ENCODE assay signal across 13 cellular contexts in the genomic region with DNA sequence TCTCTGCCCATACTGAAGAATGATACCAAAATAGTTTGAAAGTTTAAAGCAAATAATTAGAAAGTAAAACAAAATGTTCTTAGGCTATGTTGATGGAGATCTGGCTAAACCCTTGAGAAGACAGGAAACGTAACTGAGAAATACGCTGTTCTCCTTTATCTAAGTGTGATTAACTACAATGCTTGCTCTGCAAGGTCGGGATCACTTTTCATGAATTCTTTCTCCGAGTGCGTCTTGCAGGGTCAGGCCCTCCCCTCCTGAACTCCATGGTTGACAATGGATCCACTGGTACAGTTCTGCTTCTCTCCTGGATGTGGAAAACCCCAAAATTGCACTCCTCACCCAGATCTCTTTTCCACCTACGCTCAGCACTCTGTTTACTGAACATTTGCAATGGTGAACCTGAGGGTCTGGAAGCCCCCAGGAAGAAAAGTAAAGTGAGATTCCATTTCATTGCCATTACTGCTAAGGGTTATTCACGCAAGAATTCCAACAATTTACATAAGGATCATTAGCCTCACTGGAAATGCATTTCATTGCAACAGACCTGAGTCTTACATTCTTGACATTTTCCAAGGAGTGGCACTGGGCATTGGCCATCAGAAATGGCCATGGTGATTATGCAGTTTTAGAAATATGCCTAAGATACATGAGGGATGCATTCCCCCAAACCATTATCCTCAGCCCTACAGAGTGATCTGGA. TPM values are rescaled to one million over a fixed set of nuclear protein-coding genes. Genes with fewer than 3 reads are reported as not detected.
DNase-seq lines count a peak whose midpoint lies in the region; ATAC-seq, FAIRE-seq and TF ChIP-seq lines count a peak whose summit lies in the region.
"Had no signal": no experiment of that assay in that cellular context is flagged by ENCODE, and none has a peak within 500 bp of the region (broad histone marks: within the 10 kb centered on the region; RNA-seq: fewer than 3 reads in every experiment).

No MANE protein-coding gene starts in this region.

- DNase-seq in AG04450 (ENCODE audit: low read depth, low spot score) = peak; percentile 6
- DNase-seq in HS-27A (ENCODE audit: low read depth) = peak; percentile 49
- no peak for DNase-seq in H1 (ENCODE audit: low read depth in 1 of 2, low spot score in 2 of 2)
- DNase-seq in mesenchymal stem cell = peak; percentile 21
- no peak for DNase-seq in activated effector memory CD4-positive, alpha-beta T cell treated with anti-CD3 and anti-CD28 coated beads, Interleukin-2, amount 50 U/mL, for 16 hours
- no peak for DNase-seq in CD8-positive, alpha-beta T cell
- no peak for DNase-seq in mammary epithelial cell

- intact Hi-C loops in CD8-positive, alpha-beta T cell (cut with DNase I, micrococcal nuclease) = no loop called here
- intact Hi-C loops in mammary epithelial cell (cut with micrococcal nuclease) = no loop called here

- dilution Hi-C loops in mammary epithelial cell (cut with HindIII; ENCODE audit: low sequenced_read_pairs) = loop anchor here (25.0 kb wide), 1 partner anchor 188 kb away; no protein-coding TSS in a partner anchor

- H3K4me3 Mint-ChIP-seq in CD8-positive, alpha-beta T cell = no peak overlapping the region
- H3K4me3 Mint-ChIP-seq: stimulated activated naive CD8-positive, alpha-beta T cell treated with anti-CD3 and anti-CD28 coated beads, Interleukin-15, amount 100 ng/mL, for 72 hours had no signal

- POLR2A ChIA-PET in AG04450 (lab: Yijun Ruan, JAX) (no interaction called here), H1 (lab: Charles Lee; ENCODE audit: partially characterized antibody) (interaction anchor here (0.5 to 3.9 kb wide), 4 partner anchors 13 to 188 kb away, joined by 3 to 41 read pairs (median 4); partner anchors contain the start of gene WWC2)
- POLR2A ChIA-PET in CD8-positive, alpha-beta T cell (lab: Charles Lee) = no interaction called here

- H2AK5ac ChIP-seq in H1 (ENCODE audit: low read depth, low read length) (no peak overlapping the region), mesenchymal stem cell (ENCODE audit: low read length, severe bottlenecking) (no peak overlapping the region)

- no peak overlapping the region for H3K27ac Mint-ChIP-seq in CD8-positive, alpha-beta T cell
- H3K27ac Mint-ChIP-seq: stimulated activated naive CD8-positive, alpha-beta T cell treated with anti-CD3 and anti-CD28 coated beads, Interleukin-15, amount 100 ng/mL, for 72 hours had no signal

- no peak overlapping the region for H3K56ac ChIP-seq in H1 (replicated peaks; ENCODE audit: insufficient read length, low read depth, low read length)

- H4K5ac ChIP-seq in H1 (ENCODE audit: insufficient read length, low read depth, low read length) = no peak overlapping the region

- H3K9ac ChIP-seq in H1 (replicated peaks in 1 of 4; ENCODE audit: extremely low read depth in 1 of 4, low read depth in 3 of 4, low read length in 3 of 4) (no peak overlapping the region), mesenchymal stem cell (ENCODE audit: low read length) (no peak overlapping the region), mammary epithelial cell (ENCODE audit: insufficient read depth, low read length) (no peak overlapping the region)

- H2BK15ac ChIP-seq in H1 (ENCODE audit: low read length) = no peak overlapping the region
- H2BK15ac ChIP-seq in mesenchymal stem cell (ENCODE audit: low read depth, poor library complexity, severe bottlenecking) = no peak overlapping the region

- H3K4me1 Mint-ChIP-seq in CD8-positive, alpha-beta T cell (ENCODE audit: low read depth) = no peaks in the 10 kb centered on the region
- H3K4me1 Mint-ChIP-seq: stimulated activated naive CD8-positive, alpha-beta T cell treated with anti-CD3 and anti-CD28 coated beads, Interleukin-15, amount 100 ng/mL, for 72 hours had no signal

- H3K4me3 ChIP-seq in AG04450 (ENCODE audit: low read depth, low read length) (no peak overlapping the region), H1 (ENCODE audit: extremely low read depth in 1 of 4, insufficient read depth in 2 of 4, low read depth in 3 of 4, low read length in 4 of 4) (peak overlapping the region in 1 of 4 experiments; percentile 7; a peak in 1 of 8 replicates), mesenchymal stem cell (ENCODE audit: insufficient read depth in 1 of 2, low read depth in 1 of 2, low read length in 2 of 2) (no peak overlapping the region), mammary epithelial cell (replicated peaks in 1 of 3; ENCODE audit: insufficient read depth in 1 of 3, low read depth in 2 of 3, low read length in 3 of 3) (no peak overlapping the region)
- no peak overlapping the region for H3K4me3 ChIP-seq in CD8-positive, alpha-beta T cell (ENCODE audit: low read depth, low read length)
- H3K4me3 ChIP-seq: heart right ventricle, MG63 had no signal

- in situ Hi-C loops in mammary epithelial cell (cut with MboI; ENCODE audit: low sequenced_read_pairs in 2 of 2) = loop anchor here (5.0 to 25.0 kb wide), 4 partner anchors 137 to 338 kb away; no protein-coding TSS in a partner anchor

- no peaks in the 10 kb centered on the region for H3K79me2 ChIP-seq in H1 (ENCODE audit: control insufficient read depth in 1 of 2, insufficient read depth in 2 of 2, low read length in 2 of 2)
- no peaks in the 10 kb centered on the region for H3K79me2 ChIP-seq in mammary epithelial cell (ENCODE audit: insufficient read depth, low read length)

- no peaks in the 10 kb centered on the region for H3K79me1 ChIP-seq in H1 (ENCODE audit: low read depth, low read length)
- no peaks in the 10 kb centered on the region for H3K79me1 ChIP-seq in mesenchymal stem cell (replicated peaks; ENCODE audit: low read length, poor library complexity, severe bottlenecking)

- TF ChIP-seq POLR2A in H1 (IDR thresholded peaks at IDR 0.05; ENCODE audit: control extremely low read depth in 1 of 2, low read depth in 2 of 2, low read length in 2 of 2) = no peak

- peaks cover 3 to 14% (median 7%) of the 10 kb centered on the region in 4 experiments; a peak in 5 of 7 replicates for H3K4me1 ChIP-seq in H1 (replicated peaks in 1 of 4; ENCODE audit: control insufficient read depth in 3 of 4, insufficient read depth in 4 of 4, low read length in 3 of 4)
- H3K4me1 ChIP-seq in mesenchymal stem cell (ENCODE audit: control insufficient read depth, insufficient read depth, low read depth, low read length) = peaks cover 2% of the 10 kb centered on the region
- no peaks in the 10 kb centered on the region for H3K4me1 ChIP-seq in CD8-positive, alpha-beta T cell (ENCODE audit: insufficient read depth, low read length)
- no peaks in the 10 kb centered on the region for H3K4me1 ChIP-seq in mammary epithelial cell (ENCODE audit: insufficient read depth, low read length)
- H3K4me1 ChIP-seq: heart right ventricle had no signal

- no peaks in the 10 kb centered on the region for H3K36me3 ChIP-seq in H1 (ENCODE audit: control insufficient read depth in 2 of 4, insufficient read depth in 4 of 4, low read length in 3 of 4)
- no peaks in the 10 kb centered on the region for H3K36me3 ChIP-seq in mesenchymal stem cell (ENCODE audit: control insufficient read depth in 1 of 2, insufficient read depth in 2 of 2, low read depth in 1 of 2, low read length in 2 of 2)
- H3K36me3 ChIP-seq in CD8-positive, alpha-beta T cell (ENCODE audit: insufficient read depth, low read length) = no peaks in the 10 kb centered on the region
- no peaks in the 10 kb centered on the region for H3K36me3 ChIP-seq in mammary epithelial cell (ENCODE audit: insufficient read depth, low read length)
- H3K36me3 ChIP-seq: heart right ventricle, MG63 had no signal

- no peak overlapping the region for H2BK120ac ChIP-seq in H1 (replicated peaks; ENCODE audit: low read depth, low read length)
- no peak overlapping the region for H2BK120ac ChIP-seq in mesenchymal stem cell (ENCODE audit: low read depth, low read length)

- H3K36me3 Mint-ChIP-seq in CD8-positive, alpha-beta T cell = no peaks in the 10 kb centered on the region

- H2BK20ac ChIP-seq in H1 (ENCODE audit: low read length) = 0 out of 2 replicates have a peak overlapping the region, but pooled peaks have one; percentile 16

- H3K14ac ChIP-seq in H1 (ENCODE audit: insufficient read length) (no peak overlapping the region), mesenchymal stem cell (ENCODE audit: low read length in 2 of 2) (no peak overlapping the region)

- no peak for TF ChIP-seq RAD21 in H1 (IDR thresholded peaks at IDR 0.05 in 1 of 2, conservative IDR thresholded peaks at IDR 0.05 in 1 of 2; ENCODE audit: low read depth in 2 of 2, low read length in 2 of 2)

- TF ChIP-seq EP300 in H1 (IDR thresholded peaks at IDR 0.05; ENCODE audit: borderline replicate concordance in 1 of 2, low read depth in 2 of 2, low read length in 2 of 2) = no peak

- peak overlapping the region; percentile 25 to 28 for H3K4me2 ChIP-seq in H1 (ENCODE audit: insufficient read depth in 1 of 2, low read depth in 2 of 2, low read length in 2 of 2)
- H3K4me2 ChIP-seq in mesenchymal stem cell (ENCODE audit: low read length, poor library complexity, severe bottlenecking) = no peak overlapping the region
- H3K4me2 ChIP-seq in mammary epithelial cell (ENCODE audit: insufficient read depth, low read depth, low read length) = no peak overlapping the region

- H3K23me2 ChIP-seq in H1 (ENCODE audit: low read depth, low read length) = no peaks in the 10 kb centered on the region

- BruUV-seq in mammary epithelial cell (replicated peaks; lab: Mats Ljungman, UMichigan) = no TSS peak

- ATAC-seq in GM18858 (IDR thresholded peaks at IDR 0.05; ENCODE audit: unreplicated experiment) = no peak
- ATAC-seq in CD8-positive, alpha-beta T cell = no peak

- H4K91ac ChIP-seq in H1 (replicated peaks; ENCODE audit: insufficient read length, low read length) (no peak overlapping the region), mesenchymal stem cell (ENCODE audit: low read length) (no peak overlapping the region)

- H3K18ac ChIP-seq in H1 (ENCODE audit: extremely low read depth, low read length) (0 out of 2 replicates have a peak overlapping the region, but pooled peaks have one; percentile 26), mesenchymal stem cell (ENCODE audit: low read depth in 1 of 2, low read length in 2 of 2) (no peak overlapping the region)

- WGBS in H1 (ENCODE audit: extremely low coverage in 1 of 2, insufficient coverage in 1 of 2, insufficient read length in 1 of 2, insufficient replicate concordance in 2 of 2, low coverage in 1 of 2, low lambda C conversion rate in 2 of 2, missing lambda C conversion rate in 1 of 2), 2 experiments = 51% methylated on average over 7 of the region's 7 CpGs; no CpG with 5 or more reads in 1 of the 2 experiments
- WGBS in mesenchymal stem cell = 55% methylated on average over 7 of the region's 7 CpGs
- WGBS in mammary epithelial cell (ENCODE audit: low coverage, missing lambda C conversion rate) = 82% methylated on average over 7 of the region's 7 CpGs

- H4K20me1 ChIP-seq in H1 (replicated peaks in 1 of 2; ENCODE audit: control insufficient read depth in 1 of 2, insufficient read depth in 2 of 2, low read length in 2 of 2) (no peaks in the 10 kb centered on the region), mammary epithelial cell (ENCODE audit: insufficient read depth, low read length) (no peaks in the 10 kb centered on the region)

- TF ChIP-seq CTCF in AG04450 (IDR thresholded peaks at IDR 0.05; ENCODE audit: low read depth, low read length) (no peak), H1 (IDR thresholded peaks at IDR 0.05; ENCODE audit: control extremely low read depth in 1 of 3, insufficient read depth in 1 of 3, low read depth in 1 of 3, low read length in 3 of 3) (no peak), mammary epithelial cell (conservative IDR thresholded peaks at IDR 0.05 in 1 of 2, IDR thresholded peaks at IDR 0.05 in 1 of 2; ENCODE audit: extremely low read depth in 1 of 2, insufficient read depth in 1 of 2, low read depth in 1 of 2, low read length in 2 of 2) (no peak)
- TF ChIP-seq CTCF in CD8-positive, alpha-beta T cell (IDR thresholded peaks at IDR 0.05) = no peak

- peaks cover 7% of the 10 kb centered on the region for H3K27me3 Mint-ChIP-seq in CD8-positive, alpha-beta T cell (ENCODE audit: low read depth)

- peak; percentile 45 for FAIRE-seq in H1 (lab: Jason Lieb, UNC)
- FAIRE-seq: H54, RCC 7860 had no signal

- H3K4ac ChIP-seq in H1 (replicated peaks; ENCODE audit: insufficient read length, low read depth, low read length) (no peak overlapping the region), mesenchymal stem cell (ENCODE audit: low read depth in 1 of 2, low read length in 2 of 2) (no peak overlapping the region)

- H2BK5ac ChIP-seq in H1 (ENCODE audit: low read depth, low read length) (peak overlapping the region; percentile 41; the same call in 1 of the 2 replicates), mesenchymal stem cell (ENCODE audit: low read depth, low read length, poor library complexity, severe bottlenecking) (no peak overlapping the region)

- H4K8ac ChIP-seq in H1 (ENCODE audit: extremely low read depth, insufficient read depth, low read length) = no peak overlapping the region
- no peak overlapping the region for H4K8ac ChIP-seq in mesenchymal stem cell (ENCODE audit: low read length)

- H3K23ac ChIP-seq in H1 (ENCODE audit: insufficient read length) (no peak overlapping the region), mesenchymal stem cell (ENCODE audit: low read length in 2 of 2) (no peak overlapping the region)

- peak overlapping the region; percentile 45; the same call in 1 of the 2 replicates for H2AFZ ChIP-seq in H1 (ENCODE audit: low read length)
- no peak overlapping the region for H2AFZ ChIP-seq in mesenchymal stem cell (ENCODE audit: low read depth, low read length)
- no peak overlapping the region for H2AFZ ChIP-seq in mammary epithelial cell (ENCODE audit: low read depth, low read length)

- H3K27ac ChIP-seq in AG04450 (ENCODE audit: low read depth, low read length) (no peak overlapping the region), H1 (ENCODE audit: low read depth, low read length) (no peak overlapping the region), mesenchymal stem cell (ENCODE audit: low read length, poor library complexity, severe bottlenecking) (no peak overlapping the region), mammary epithelial cell (ENCODE audit: insufficient read depth, low read depth, low read length) (no peak overlapping the region)
- no peak overlapping the region for H3K27ac ChIP-seq in CD8-positive, alpha-beta T cell (ENCODE audit: low read depth, low read length)
- H3K27ac ChIP-seq: heart right ventricle had no signal

- no peaks in the 10 kb centered on the region for H3K27me3 ChIP-seq in AG04450 (ENCODE audit: control insufficient read depth, insufficient read depth, low read length)
- H3K27me3 ChIP-seq in H1 (replicated peaks in 1 of 4; ENCODE audit: control insufficient read depth in 3 of 4, extremely low read depth in 1 of 4, insufficient read depth in 3 of 4, low read length in 3 of 4) = no peaks in the 10 kb centered on the region
- no peaks in the 10 kb centered on the region for H3K27me3 ChIP-seq in mesenchymal stem cell (ENCODE audit: control insufficient read depth in 1 of 2, insufficient read depth in 1 of 2, low read length in 2 of 2)
- no peaks in the 10 kb centered on the region for H3K27me3 ChIP-seq in CD8-positive, alpha-beta T cell (ENCODE audit: insufficient read depth, low read length)
- no peaks in the 10 kb centered on the region for H3K27me3 ChIP-seq in mammary epithelial cell (ENCODE audit: insufficient read depth, low read length)
- H3K27me3 ChIP-seq: heart right ventricle, MG63 had no signal

- peaks cover 3% of the 10 kb centered on the region for H3K9me3 Mint-ChIP-seq in CD8-positive, alpha-beta T cell

- H3K9me3 ChIP-seq in AG04450 (ENCODE audit: control insufficient read depth, insufficient read depth, low read length) (peaks cover 3% of the 10 kb centered on the region), H1 (ENCODE audit: insufficient read depth in 2 of 2, low read depth in 1 of 2, low read length in 1 of 2) (0 out of 4 replicates have a peak, but pooled peaks cover 0 to 3% of the 10 kb centered on the region in 2 experiments), mesenchymal stem cell (ENCODE audit: control insufficient read depth, low read length) (peaks cover 9% of the 10 kb centered on the region), mammary epithelial cell (replicated peaks; ENCODE audit: insufficient read depth, low read length) (no peaks in the 10 kb centered on the region)
- H3K9me3 ChIP-seq in CD8-positive, alpha-beta T cell (ENCODE audit: low read length) = no peaks in the 10 kb centered on the region
- H3K9me3 ChIP-seq: MG63 had no signal

- H2BK12ac ChIP-seq in H1 (ENCODE audit: low read depth, low read length) (peak overlapping the region; percentile 32), mesenchymal stem cell (ENCODE audit: low read length in 2 of 2) (no peak overlapping the region)

- CTCF ChIA-PET in AG04450 (lab: Charles Lee) = interaction anchor here (0.5 to 7.8 kb wide), 51 partner anchors 8 to 500 kb away, joined by 3 to 171 read pairs (median 6); partner anchors contain the start of gene WWC2
- CTCF ChIA-PET in H1 (lab: Charles Lee; ENCODE audit: partially characterized antibody) = interaction anchor here (0.7 to 6.3 kb wide), 32 partner anchors 11 to 291 kb away, joined by 3 to 113 read pairs (median 6); partner anchors contain the start of gene WWC2
- CTCF ChIA-PET in CD8-positive, alpha-beta T cell (lab: Charles Lee) = interaction anchor here (0.7 to 4.5 kb wide), 19 partner anchors 10 to 332 kb away, joined by 3 to 35 read pairs (median 6); partner anchors contain the start of gene WWC2
- CTCF ChIA-PET in mammary epithelial cell (lab: Charles Lee; ENCODE audit: low non-redundant PET) = interaction anchor here (0.7 kb wide), 1 partner anchor 19 kb away, joined by 3 read pairs; no protein-coding TSS in a partner anchor

RNA-seq across cellular contexts. Expression of gene WWC2, which starts 24.6 kb away (rescaled TPM):
- polyA plus RNA-seq in AG04450 (2011; rRNA removed) = 36.3 and 43.6 TPM in 2 replicates
- polyA minus RNA-seq in AG04450 (2011; rRNA and poly(A)+ RNA removed) = 34.2 and 44.7 TPM in 2 replicates
- 135 and 138 TPM in 2 replicates for total RNA-seq in H1 (2021; fragmentation: NEBNext Ultra II Directional; extraction: Animal tissue kit (Norgen Biotek cat#: 25700))
- 17.6 and 19.7 TPM in 2 replicates for polyA plus RNA-seq in H1 (2011; rRNA removed)
- polyA plus RNA-seq in H1 (2011; cell fraction: cytosol; rRNA removed) = 34.7 TPM
- polyA plus RNA-seq in H1 (2011; cell fraction: nucleus; rRNA removed) = 91.3 TPM
- 42.6 to 53.5 TPM (median 51.2 TPM) in 4 replicates for polyA plus RNA-seq in H1 (2012, experiment 1 of 2)
- polyA plus RNA-seq in H1 (2012, experiment 2 of 2) = 2.1 TPM
- polyA plus RNA-seq in H1 (2013, experiment 1 of 2) = 61.9 TPM
- polyA plus RNA-seq in H1 (2013, experiment 2 of 2) = 56.0 TPM
- 69.2 and 84.2 TPM in 2 replicates for polyA minus RNA-seq in H1 (2011; rRNA and poly(A)+ RNA removed)
- polyA minus RNA-seq in H1 (2011; cell fraction: cytosol; rRNA and poly(A)+ RNA removed) = 47.3 TPM
- polyA minus RNA-seq in H1 (2011; cell fraction: nucleus; rRNA and poly(A)+ RNA removed) = 203 TPM
- polyA plus RNA-seq in mesenchymal stem cell (2013, experiment 1 of 2) = 16.8 TPM
- 16.4 TPM for polyA plus RNA-seq in mesenchymal stem cell (2013, experiment 2 of 2)
- total RNA-seq in CD8-positive, alpha-beta T cell = 1 to 10 TPM in 1 of 2 experiments, under 1 TPM in 1; 0.73 to 1.8 TPM
- 10 to 100 TPM; 20.0 to 35.7 TPM for total RNA-seq in mammary epithelial cell
- polyA plus RNA-seq in mammary epithelial cell = 9.1 TPM
- 18.6 TPM for polyA minus RNA-seq in mammary epithelial cell

Comparison
In these comparisons a context has a peak if more than half of its experiments do, and no peak if none do; other contexts are left out.
1. DNase-seq: peak in AG04450 (single experiment), HS-27A (single experiment) and mesenchymal stem cell (single experiment); none in H1 (0 of 2), activated effector memory CD4-positive, alpha-beta T cell treated with anti-CD3 and anti-CD28 coated beads, Interleukin-2, amount 50 U/mL, for 16 hours (single experiment), CD8-positive, alpha-beta T cell (0 of 7) and mammary epithelial cell (single experiment).
2. H3K4me2 ChIP-seq: peak in H1 (2 of 2); none in mesenchymal stem cell (single experiment) and mammary epithelial cell (single experiment).
3. RNA of gene WWC2, which starts 24.6 kb away (total RNA-seq): 135 to 138 TPM in H1 and 20.0 to 35.7 TPM in mammary epithelial cell; 0.73 to 1.8 TPM in CD8-positive, alpha-beta T cell; every median in the first group is over 4 times any median in the second.